9 cellular contexts compared by ENCODE assay signal in genomic region chr12:68565391-68565903, GRCh38. TPM values are rescaled to one million over a fixed set of nuclear protein-coding genes. Genes with fewer than 3 reads are reported as not detected.
DNase-seq lines count a peak whose midpoint lies in the region; ATAC-seq and TF ChIP-seq lines count a peak whose summit lies in the region.
"Had no signal": no experiment of that assay in that cellular context is flagged by ENCODE, and none has a peak within 500 bp of the region (broad histone marks: within the 10 kb centered on the region; RNA-seq: fewer than 3 reads in every experiment).

No MANE protein-coding gene starts in this region.

- no peak overlapping the region for H3K9ac ChIP-seq in fibroblast of lung (ENCODE audit: insufficient read depth, low read length)

- peaks cover 21% of the 10 kb centered on the region for H3K4me1 Mint-ChIP-seq in stimulated activated effector memory CD8-positive, alpha-beta T cell treated with anti-CD3 and anti-CD28 coated beads, Interleukin-12 subunit alpha, Interleukin-12 subunit beta, amount 100 ng/mL, for 72 hours

- no peaks in the 10 kb centered on the region for H4K20me1 ChIP-seq in fibroblast of lung (ENCODE audit: control insufficient read depth, extremely low read depth, insufficient read depth, low read length)

- no peak overlapping the region for H3K27ac ChIP-seq in fibroblast of lung (ENCODE audit: insufficient read depth, low read length)

- no peaks in the 10 kb centered on the region for H3K79me2 ChIP-seq in fibroblast of lung (ENCODE audit: control insufficient read depth, insufficient read depth, low read length)

- H3K27ac Mint-ChIP-seq in stimulated activated effector memory CD8-positive, alpha-beta T cell treated with anti-CD3 and anti-CD28 coated beads, Interleukin-12 subunit alpha, Interleukin-12 subunit beta, amount 100 ng/mL, for 72 hours, result no peak overlapping the region

- no peaks in the 10 kb centered on the region for H3K36me3 ChIP-seq in fibroblast of lung (ENCODE audit: control insufficient read depth, insufficient read depth, low read length)

- H3K36me3 Mint-ChIP-seq in stimulated activated effector memory CD8-positive, alpha-beta T cell treated with anti-CD3 and anti-CD28 coated beads, Interleukin-12 subunit alpha, Interleukin-12 subunit beta, amount 100 ng/mL, for 72 hours, result no peaks in the 10 kb centered on the region

- no peaks in the 10 kb centered on the region for H3K9me3 ChIP-seq in fibroblast of lung (ENCODE audit: control insufficient read depth, insufficient read depth, low read depth, low read length)

- H2AFZ ChIP-seq in fibroblast of lung (ENCODE audit: low read length), result no peak overlapping the region

- no peak for TF ChIP-seq CTCF in fibroblast of lung (conservative IDR thresholded peaks at IDR 0.05 in 1 of 2, IDR thresholded peaks at IDR 0.05 in 1 of 2; ENCODE audit: low read depth in 1 of 2, low read length in 2 of 2)

- peaks cover 2% of the 10 kb centered on the region for H3K4me1 ChIP-seq in fibroblast of lung (ENCODE audit: control insufficient read depth, extremely low read depth, insufficient read depth, low read length)

- no peaks in the 10 kb centered on the region for H3K9me3 Mint-ChIP-seq in stimulated activated effector memory CD8-positive, alpha-beta T cell treated with anti-CD3 and anti-CD28 coated beads, Interleukin-12 subunit alpha, Interleukin-12 subunit beta, amount 100 ng/mL, for 72 hours

- DNase-seq in activated CD4-positive, CD25-positive, alpha-beta regulatory T cell (lab: John Stamatoyannopoulos, UW), result no peak
- DNase-seq in fibroblast of lung (ENCODE audit: low read depth in 2 of 2) (peak; percentile 92 to 94), NCI-H1694 (lab: John Stamatoyannopoulos, UW) (no peak)
- no peak for DNase-seq in stimulated activated effector memory CD8-positive, alpha-beta T cell treated with anti-CD3 and anti-CD28 coated beads, Interleukin-12 subunit alpha, Interleukin-12 subunit beta, amount 100 ng/mL, for 72 hours (ENCODE audit: low spot score in 2 of 2)
- no peak for DNase-seq in stimulated activated CD4-positive, alpha-beta T cell treated with anti-CD3 and anti-CD28 coated beads, Interleukin-15, amount 100 ng/mL, for 24 hours
- DNase-seq: AML-193 had no signal

- H3K27me3 ChIP-seq in fibroblast of lung (ENCODE audit: control insufficient read depth, insufficient read depth, low read length), result no peaks in the 10 kb centered on the region

- H3K4me3 Mint-ChIP-seq in stimulated activated effector memory CD8-positive, alpha-beta T cell treated with anti-CD3 and anti-CD28 coated beads, Interleukin-12 subunit alpha, Interleukin-12 subunit beta, amount 100 ng/mL, for 72 hours, result no peak overlapping the region

- no peak overlapping the region for H3K4me3 ChIP-seq in fibroblast of lung (replicated peaks in 1 of 4; ENCODE audit: control extremely low read depth in 1 of 4, insufficient read depth in 1 of 4, low read depth in 3 of 4, low read length in 4 of 4)

- peak overlapping the region; percentile 56 for H3K4me2 ChIP-seq in fibroblast of lung (ENCODE audit: extremely low read depth, insufficient read depth, low read length)

- ATAC-seq in activated CD4-positive, CD25-positive, alpha-beta regulatory T cell treated with anti-CD3 and anti-CD28 coated beads, Interleukin-2, amount 50 U/mL, for 24 hours, result peak; percentile 51 to 65
- ATAC-seq in SK-N-SH treated with all-trans-retinoic acid at 6 μM for 48 hours (peak; percentile 93), esophagus mucosa (no peak)
- ATAC-seq in stimulated activated effector memory CD8-positive, alpha-beta T cell treated with anti-CD3 and anti-CD28 coated beads, Interleukin-12 subunit alpha, Interleukin-12 subunit beta, amount 100 ng/mL, for 72 hours, result peak; percentile 87

TF ChIP-seq in SK-N-SH treated with all-trans-retinoic acid at 6 μM for 48 hours, 23 proteins besides CTCF, POLR2A, EP300 and RAD21:
- TF ChIP-seq ARNTL (CRISPR knock-in tag; IDR thresholded peaks at IDR 0.05; ENCODE audit: borderline replicate concordance, low read depth) (no peak), PPARA (CRISPR knock-in tag; IDR thresholded peaks at IDR 0.05; ENCODE audit: borderline replicate concordance) (no peak), SNAI2 (CRISPR knock-in tag; IDR thresholded peaks at IDR 0.05) (no peak), ISL1 (CRISPR knock-in tag; IDR thresholded peaks at IDR 0.05) (peak; percentile 85), ZFP3 (CRISPR knock-in tag; IDR thresholded peaks at IDR 0.05) (no peak), CREB5 (CRISPR knock-in tag; IDR thresholded peaks at IDR 0.05; ENCODE audit: low read depth) (0 out of 2 replicates have a peak, but pooled peaks have one; percentile 17), ZFP30 (CRISPR knock-in tag; IDR thresholded peaks at IDR 0.05) (no peak)

RNA-seq across cellular contexts. Expression of gene RAP1B, which starts 45.3 kb away (rescaled TPM):
- 121 and 194 TPM in 2 replicates for total RNA-seq in fibroblast of lung
- 293 and 383 TPM in 2 replicates for polyA plus RNA-seq in fibroblast of lung
- polyA plus RNA-seq in fibroblast of lung (2012), result 198 and 239 TPM in 2 replicates
- polyA minus RNA-seq in fibroblast of lung (ENCODE audit: low replicate concordance), result 8.8 and 13.9 TPM in 2 replicates
- 87.6 TPM for total RNA-seq in esophagus mucosa

Comparison
In these comparisons a context has a peak if more than half of its experiments do, and no peak if none do; other contexts are left out.
1. DNase-seq: peak in fibroblast of lung (2 of 2); none in activated CD4-positive, CD25-positive, alpha-beta regulatory T cell (0 of 4), stimulated activated effector memory CD8-positive, alpha-beta T cell treated with anti-CD3 and anti-CD28 coated beads, Interleukin-12 subunit alpha, Interleukin-12 subunit beta, amount 100 ng/mL, for 72 hours (0 of 2), NCI-H1694 (single experiment) and stimulated activated CD4-positive, alpha-beta T cell treated with anti-CD3 and anti-CD28 coated beads, Interleukin-15, amount 100 ng/mL, for 24 hours (single experiment).